Comparison of ENCODE assay signal across 8 cellular contexts in genomic region chrX:154516655-154517100, GRCh38. TPM values are rescaled to one million over a fixed set of nuclear protein-coding genes. Genes with fewer than 3 reads are reported as not detected.
DNase-seq lines count a peak whose midpoint lies in the region; ATAC-seq, FAIRE-seq and TF ChIP-seq lines count a peak whose summit lies in the region.

No MANE protein-coding gene starts in this region.

- FAIRE-seq in GM12892 (lab: Jason Lieb, UNC): no peak

- H3K4me3 ChIP-seq in CD8-positive, alpha-beta T cell (ENCODE audit: low read depth, low read length): peak overlapping the region; percentile 68
- H3K4me3 ChIP-seq in iPS DF 6.9 (ENCODE audit: low read length) (peak overlapping the region; percentile 32; the same call in 1 of the 2 replicates), skeletal muscle satellite cell (ENCODE audit: low read length) (peak overlapping the region; percentile 66)

- peak overlapping the region; percentile 78 for H3K4me3 Mint-ChIP-seq in CD8-positive, alpha-beta T cell

- CTCF ChIA-PET in CD8-positive, alpha-beta T cell (lab: Charles Lee): no interaction called here

- peak overlapping the region; percentile 81 for H3K27ac Mint-ChIP-seq in CD8-positive, alpha-beta T cell

- H3K36me3 Mint-ChIP-seq in CD8-positive, alpha-beta T cell: no peaks in the 10 kb centered on the region

- H3K36me3 ChIP-seq in CD8-positive, alpha-beta T cell (ENCODE audit: insufficient read depth, low read length): no peaks in the 10 kb centered on the region
- H3K36me3 ChIP-seq in iPS DF 6.9 (ENCODE audit: control insufficient read depth, insufficient read depth, low read length) (no peaks in the 10 kb centered on the region), skeletal muscle satellite cell (ENCODE audit: insufficient read depth, low read length) (no peaks in the 10 kb centered on the region)

- H3K4me1 Mint-ChIP-seq in CD8-positive, alpha-beta T cell (ENCODE audit: low read depth): peaks cover 21% of the 10 kb centered on the region

- WGBS in iPS DF 6.9 (ENCODE audit: insufficient coverage, insufficient read length): no CpG with 5 or more reads among the region's 19 CpGs

- H3K9me3 ChIP-seq in CD8-positive, alpha-beta T cell (ENCODE audit: low read length): no peaks in the 10 kb centered on the region
- H3K9me3 ChIP-seq in iPS DF 6.9 (ENCODE audit: control insufficient read depth, insufficient read depth, low read length) (no peaks in the 10 kb centered on the region), skeletal muscle satellite cell (replicated peaks; ENCODE audit: low read length) (no peaks in the 10 kb centered on the region)

- H3K4me2 ChIP-seq in skeletal muscle satellite cell (ENCODE audit: low read length): peak overlapping the region; percentile 81

- intact Hi-C loops in CD8-positive, alpha-beta T cell (cut with DNase I, micrococcal nuclease): loop anchor here (1.0 to 5.0 kb wide), 6 partner anchors 26 to 89 kb away; partner anchors contain the start of genes LAGE3 (in 2 of the 2), SLC10A3 (in 2 of the 2), ATP6AP1 (in 1 of the 2) and GDI1 (in 1 of the 2)

- no peaks in the 10 kb centered on the region for H3K9me3 Mint-ChIP-seq in CD8-positive, alpha-beta T cell

- H3K4me1 ChIP-seq in CD8-positive, alpha-beta T cell (ENCODE audit: insufficient read depth, low read length): peaks cover 32% of the 10 kb centered on the region
- H3K4me1 ChIP-seq in iPS DF 6.9 (ENCODE audit: control insufficient read depth, insufficient read depth, low read length): peaks cover 4% of the 10 kb centered on the region; the same call in 1 of the 2 replicates
- H3K4me1 ChIP-seq in skeletal muscle satellite cell (ENCODE audit: control insufficient read depth, insufficient read depth, low read length): peaks cover 10% of the 10 kb centered on the region

- H3K27me3 Mint-ChIP-seq in CD8-positive, alpha-beta T cell (ENCODE audit: low read depth): no peaks in the 10 kb centered on the region

- no peaks in the 10 kb centered on the region for H3K27me3 ChIP-seq in CD8-positive, alpha-beta T cell (ENCODE audit: insufficient read depth, low read length)
- H3K27me3 ChIP-seq in iPS DF 6.9 (ENCODE audit: control insufficient read depth, insufficient read depth, low read length): no peaks in the 10 kb centered on the region
- H3K27me3 ChIP-seq in skeletal muscle satellite cell (ENCODE audit: control insufficient read depth, insufficient read depth, low read length): no peaks in the 10 kb centered on the region

- no peak for TF ChIP-seq POLR2A in GM12892 (IDR thresholded peaks at IDR 0.05; ENCODE audit: low read depth, low read length)

- peak overlapping the region; percentile 69 for H3K27ac ChIP-seq in CD8-positive, alpha-beta T cell (ENCODE audit: low read depth, low read length)
- H3K27ac ChIP-seq in iPS DF 6.9 (ENCODE audit: low read length): no peak overlapping the region

- TF ChIP-seq CTCF in CD8-positive, alpha-beta T cell (IDR thresholded peaks at IDR 0.05): no peak

- POLR2A ChIA-PET in CD8-positive, alpha-beta T cell (lab: Charles Lee): interaction anchor here (0.6 to 3.8 kb wide), 12 partner anchors 9 to 545 kb away, joined by 3 to 23 read pairs (median 4); partner anchors contain the start of genes ATP6AP1, HCFC1, LAGE3 and PLXNA3

- peak overlapping the region; percentile 71 for H3K9ac ChIP-seq in skeletal muscle satellite cell (ENCODE audit: low read depth, low read length)

- DNase-seq in CD8-positive, alpha-beta T cell: peak in 2 of 7 experiments; percentile 11 to 62
- DNase-seq in amniotic epithelial cell (ENCODE audit: low read depth) (peak; percentile 95), iPS DF 6.9 (ENCODE audit: low read depth, low spot score) (no peak), left lobe of liver (ENCODE audit: low spot score) (no peak), GM12892 (ENCODE audit: insufficient read length) (no peak)

- peak; percentile 45 for ATAC-seq in CD8-positive, alpha-beta T cell
- ATAC-seq in HG02678 (IDR thresholded peaks at IDR 0.05; ENCODE audit: unreplicated experiment) (peak; percentile 13), left lobe of liver (no peak), GM18868 (IDR thresholded peaks at IDR 0.05; ENCODE audit: unreplicated experiment) (no peak)

RNA-seq across cellular contexts. Expression of gene FAM3A, which starts 0.6 kb away (rescaled TPM):
- 10 to 100 TPM; 37.7 to 41.7 TPM for total RNA-seq in CD8-positive, alpha-beta T cell
- total RNA-seq in skeletal muscle satellite cell (2012; rRNA removed): 35.4 and 40.3 TPM in 2 replicates
- total RNA-seq in left lobe of liver: 35.3 TPM
- 9.8 TPM for polyA plus RNA-seq in GM12892 (2012; ENCODE audit: missing spikeins)

RNA-seq across cellular contexts. Expression of gene SLC10A3, which starts 26.2 kb away (rescaled TPM):
- total RNA-seq in CD8-positive, alpha-beta T cell: 10 to 100 TPM; 22.3 to 23.0 TPM
- total RNA-seq in skeletal muscle satellite cell (2012; rRNA removed): 29.7 and 35.4 TPM in 2 replicates
- 3.7 TPM for total RNA-seq in left lobe of liver
- 5.6 TPM for polyA plus RNA-seq in GM12892 (2012; ENCODE audit: missing spikeins)

RNA-seq across cellular contexts. Expression of gene G6PD, which starts 30.0 kb away (rescaled TPM):
- 10 to 100 TPM; 27.5 to 31.5 TPM for total RNA-seq in CD8-positive, alpha-beta T cell
- 120 and 121 TPM in 2 replicates for total RNA-seq in skeletal muscle satellite cell (2012; rRNA removed)
- total RNA-seq in left lobe of liver: 5.6 TPM
- polyA plus RNA-seq in GM12892 (2012; ENCODE audit: missing spikeins): 25.1 TPM

RNA-seq across cellular contexts. Expression of gene UBL4A, which starts 30.3 kb away (rescaled TPM):
- 1 to 10 TPM; 3.1 to 6.4 TPM for total RNA-seq in CD8-positive, alpha-beta T cell
- 33.2 and 34.0 TPM in 2 replicates for total RNA-seq in skeletal muscle satellite cell (2012; rRNA removed)
- 18.3 TPM for total RNA-seq in left lobe of liver
- 20.3 TPM for polyA plus RNA-seq in GM12892 (2012; ENCODE audit: missing spikeins)

RNA-seq across cellular contexts. Expression of gene IKBKG, which starts 30.7 kb away (rescaled TPM):
- 10 to 100 TPM; 34.7 to 37.4 TPM for total RNA-seq in CD8-positive, alpha-beta T cell
- 16.4 and 18.8 TPM in 2 replicates for total RNA-seq in skeletal muscle satellite cell (2012; rRNA removed)
- total RNA-seq in left lobe of liver: 69.0 TPM
- 12.3 TPM for polyA plus RNA-seq in GM12892 (2012; ENCODE audit: missing spikeins)

Comparison
In these comparisons a context has a peak if more than half of its experiments do, and no peak if none do; other contexts are left out.
1. ATAC-seq: peak in CD8-positive, alpha-beta T cell (single experiment) and HG02678 (single experiment); none in left lobe of liver (single experiment) and GM18868 (single experiment).
2. Peak in every context shown above with its lines, with median percentiles within 50 percentile points of each other: H3K4me3 ChIP-seq.